31 cellular contexts compared by ENCODE assay signal in the genomic region with DNA sequence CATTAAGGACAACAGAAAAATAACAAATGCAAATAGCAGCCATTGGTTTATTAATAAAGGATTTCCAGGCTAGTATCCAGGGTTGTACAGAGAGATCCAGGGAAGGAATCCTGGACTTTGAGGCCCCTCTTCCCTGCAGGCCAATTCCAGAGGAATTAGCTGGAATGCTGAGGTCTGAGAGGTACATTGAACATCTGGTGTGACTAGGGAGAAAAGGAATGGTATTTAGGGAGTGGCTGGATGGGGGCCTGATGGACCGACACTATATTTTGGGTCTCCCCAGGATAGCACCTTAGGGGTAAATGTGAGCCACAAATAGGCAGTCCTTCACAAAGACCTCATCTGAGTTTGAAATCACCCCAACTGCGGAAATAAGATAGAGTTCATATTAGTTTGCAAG.
"Had no signal": no experiment of that assay in that cellular context is flagged by ENCODE, and none has a peak within 500 bp of the region (broad histone marks: within the 10 kb centered on the region; RNA-seq: fewer than 3 reads in every experiment).

No MANE protein-coding gene starts in this region.

- H3K27ac ChIP-seq: adrenal gland, body of pancreas, cardiac muscle cell, colonic mucosa, esophagus squamous epithelium, WERI-Rb-1 had no signal

- H3K4me3 Mint-ChIP-seq: activated B cell treated with CpG ODN at 0.5 μM for 24 hours; activated CD4-positive, alpha-beta memory T cell treated with anti-CD3 and anti-CD28 coated beads for 36 hours; activated CD4-positive, alpha-beta T cell treated with anti-CD3 and anti-CD28 coated beads, Interleukin-2, amount 10 ng/mL, durations not matched to agents 24 days and 14 days; activated CD8-positive, alpha-beta memory T cell treated with anti-CD3 and anti-CD28 coated beads, Interleukin-2, amount 10 ng/mL, durations not matched to agents 7 days and 5 days; activated CD8-positive, alpha-beta T cell treated with anti-CD3 and anti-CD28 coated beads, Interleukin-2, amount 10 ng/mL, durations not matched to agents 7 days and 5 days; activated naive CD4-positive, alpha-beta T cell treated with anti-CD3 and anti-CD28 coated beads for 36 hours; activated naive CD4-positive, alpha-beta T cell treated with anti-CD3 and anti-CD28 coated beads, Interleukin-2, amount 50 U/mL, for 24 hours; activated naive CD8-positive, alpha-beta T cell treated with anti-CD3 and anti-CD28 coated beads for 36 hours; activated naive CD8-positive, alpha-beta T cell treated with anti-CD3 and anti-CD28 coated beads, Interleukin-2, amount 50 U/mL, for 24 hours; activated T-helper 1 cell treated with anti-CD3 and anti-CD28 coated beads, Interleukin-12 subunit alpha, Interleukin-12 subunit beta, Interleukin-2, Interleukin-4 antibody, amounts not matched to agents 30 ng/mL and 10 ng/mL and 1 ng/mL, durations not matched to agents 14 hours and 24 hours and 36 hours; T-helper 17 cell; T-helper 2 cell treated with Interferon-gamma antibody and Interleukin-4, amounts not matched to agents 5 μg/mL and 100 μg/mL, for 36 hours had no signal

- H3K27ac Mint-ChIP-seq: activated B cell treated with CpG ODN at 0.5 μM for 24 hours; activated CD4-positive, alpha-beta memory T cell treated with anti-CD3 and anti-CD28 coated beads for 36 hours; activated CD4-positive, alpha-beta T cell treated with anti-CD3 and anti-CD28 coated beads, Interleukin-2, amount 10 ng/mL, durations not matched to agents 24 days and 14 days; activated CD8-positive, alpha-beta memory T cell treated with anti-CD3 and anti-CD28 coated beads, Interleukin-2, amount 10 ng/mL, durations not matched to agents 7 days and 5 days; activated CD8-positive, alpha-beta T cell treated with anti-CD3 and anti-CD28 coated beads, Interleukin-2, amount 10 ng/mL, durations not matched to agents 7 days and 5 days; activated naive CD4-positive, alpha-beta T cell treated with anti-CD3 and anti-CD28 coated beads for 36 hours; activated naive CD4-positive, alpha-beta T cell treated with anti-CD3 and anti-CD28 coated beads, Interleukin-2, amount 50 U/mL, for 24 hours; activated naive CD8-positive, alpha-beta T cell treated with anti-CD3 and anti-CD28 coated beads for 36 hours; activated naive CD8-positive, alpha-beta T cell treated with anti-CD3 and anti-CD28 coated beads, Interleukin-2, amount 50 U/mL, for 24 hours; activated T-helper 1 cell treated with anti-CD3 and anti-CD28 coated beads, Interleukin-12 subunit alpha, Interleukin-12 subunit beta, Interleukin-2, Interleukin-4 antibody, amounts not matched to agents 30 ng/mL and 10 ng/mL and 1 ng/mL, durations not matched to agents 14 hours and 24 hours and 36 hours; activated T-helper 2 cell treated with anti-CD3 and anti-CD28 coated beads, Interferon-gamma antibody, Interleukin-2, Interleukin-4, amounts not matched to agents 10 μg/mL and 5 μg/mL and 100 μg/mL, durations not matched to agents 14 hours and 24 hours and 36 hours; T-helper 17 cell; T-helper 2 cell treated with Interferon-gamma antibody and Interleukin-4, amounts not matched to agents 5 μg/mL and 100 μg/mL, for 36 hours had no signal

- H3K4me1 ChIP-seq: adrenal gland, colonic mucosa had no signal

- H3K27me3 Mint-ChIP-seq: activated CD8-positive, alpha-beta memory T cell treated with anti-CD3 and anti-CD28 coated beads, Interleukin-2, amount 10 ng/mL, durations not matched to agents 7 days and 5 days had no signal

- ATAC-seq: activated CD4-positive, CD25-positive, alpha-beta regulatory T cell treated with anti-CD3 and anti-CD28 coated beads, Interleukin-2, amount 50 U/mL, for 24 hours; activated CD8-positive, alpha-beta memory T cell treated with anti-CD3 and anti-CD28 coated beads, Interleukin-2, amount 10 ng/mL, durations not matched to agents 7 days and 5 days; activated CD8-positive, alpha-beta T cell treated with anti-CD3 and anti-CD28 coated beads, Interleukin-2, amount 10 ng/mL, durations not matched to agents 7 days and 5 days; activated naive CD8-positive, alpha-beta T cell treated with anti-CD3 and anti-CD28 coated beads, Interleukin-2, amount 50 U/mL, for 24 hours; body of pancreas; T-helper 17 cell had no signal

- H3K36me3 Mint-ChIP-seq: activated CD4-positive, alpha-beta memory T cell treated with anti-CD3 and anti-CD28 coated beads for 36 hours; activated CD8-positive, alpha-beta memory T cell treated with anti-CD3 and anti-CD28 coated beads, Interleukin-2, amount 10 ng/mL, durations not matched to agents 7 days and 5 days; activated naive CD4-positive, alpha-beta T cell treated with anti-CD3 and anti-CD28 coated beads, Interleukin-2, amount 50 U/mL, for 24 hours; activated naive CD8-positive, alpha-beta T cell treated with anti-CD3 and anti-CD28 coated beads for 36 hours had no signal

- H3K4me3 ChIP-seq: adrenal gland, body of pancreas, cardiac muscle cell, colonic mucosa, esophagus squamous epithelium had no signal

- H3K9me3 Mint-ChIP-seq: activated CD4-positive, alpha-beta T cell treated with anti-CD3 and anti-CD28 coated beads, Interleukin-2, amount 10 ng/mL, durations not matched to agents 24 days and 14 days; activated T-helper 1 cell treated with anti-CD3 and anti-CD28 coated beads, Interleukin-12 subunit alpha, Interleukin-12 subunit beta, Interleukin-2, Interleukin-4 antibody, amounts not matched to agents 30 ng/mL and 10 ng/mL and 1 ng/mL, durations not matched to agents 14 hours and 24 hours and 36 hours; activated T-helper 2 cell treated with anti-CD3 and anti-CD28 coated beads, Interferon-gamma antibody, Interleukin-2, Interleukin-4, amounts not matched to agents 10 μg/mL and 5 μg/mL and 100 μg/mL, durations not matched to agents 14 hours and 24 hours and 36 hours; T-helper 2 cell treated with Interferon-gamma antibody and Interleukin-4, amounts not matched to agents 5 μg/mL and 100 μg/mL, for 36 hours had no signal

- DNase-seq: activated B cell treated with CpG ODN at 0.5 μM for 24 hours; activated CD4-positive, alpha-beta memory T cell treated with anti-CD3 and anti-CD28 coated beads for 36 hours; activated CD4-positive, alpha-beta T cell treated with anti-CD3 and anti-CD28 coated beads, Interleukin-2, amount 10 ng/mL, durations not matched to agents 24 days and 14 days; activated CD8-positive, alpha-beta memory T cell treated with anti-CD3 and anti-CD28 coated beads, Interleukin-2, amount 10 ng/mL, durations not matched to agents 7 days and 5 days; activated CD8-positive, alpha-beta memory T cell treated with anti-CD3 and anti-CD28 coated beads, Interleukin-2, amount 50 U/mL, for 4 hours; activated CD8-positive, alpha-beta T cell treated with anti-CD3 and anti-CD28 coated beads, Interleukin-2, amount 10 ng/mL, durations not matched to agents 7 days and 5 days; activated effector memory CD4-positive, alpha-beta T cell treated with anti-CD3 and anti-CD28 coated beads, Interleukin-2, amount 50 U/mL, for 16 hours; activated naive CD4-positive, alpha-beta T cell treated with anti-CD3 and anti-CD28 coated beads for 36 hours; activated naive CD8-positive, alpha-beta T cell treated with anti-CD3 and anti-CD28 coated beads for 36 hours; activated naive CD8-positive, alpha-beta T cell treated with anti-CD3 and anti-CD28 coated beads, Interleukin-2, amount 50 U/mL, for 24 hours; activated T-cell treated with anti-CD3 and anti-CD28 coated beads, Interleukin-2, amount 50 U/mL, for 1 hour; activated T-cell treated with anti-CD3 and anti-CD28 coated beads, Interleukin-2, amount 50 U/mL, for 48 hours; adrenal gland; amygdala; aorta; body of pancreas; central memory CD4-positive, alpha-beta T cell; cerebellar nuclear complex; colonic mucosa; effector CD8-positive, alpha-beta T cell; esophagus squamous epithelium; T-helper 1 cell; T-helper 17 cell; T1000; WERI-Rb-1 had no signal

- H3K4me1 Mint-ChIP-seq: activated B cell treated with CpG ODN at 0.5 μM for 24 hours; activated CD4-positive, alpha-beta T cell treated with anti-CD3 and anti-CD28 coated beads, Interleukin-2, amount 10 ng/mL, durations not matched to agents 24 days and 14 days; activated CD8-positive, alpha-beta memory T cell treated with anti-CD3 and anti-CD28 coated beads, Interleukin-2, amount 10 ng/mL, durations not matched to agents 7 days and 5 days; activated naive CD4-positive, alpha-beta T cell treated with anti-CD3 and anti-CD28 coated beads, Interleukin-2, amount 50 U/mL, for 24 hours; activated naive CD8-positive, alpha-beta T cell treated with anti-CD3 and anti-CD28 coated beads for 36 hours; activated naive CD8-positive, alpha-beta T cell treated with anti-CD3 and anti-CD28 coated beads, Interleukin-2, amount 50 U/mL, for 24 hours; T-helper 17 cell had no signal

- H3K9me3 ChIP-seq: adrenal gland, body of pancreas, colonic mucosa, esophagus squamous epithelium had no signal

- H3K27me3 ChIP-seq: adrenal gland, body of pancreas, cardiac muscle cell, colonic mucosa, esophagus squamous epithelium had no signal

- H3K36me3 ChIP-seq: adrenal gland, cardiac muscle cell, colonic mucosa, esophagus squamous epithelium, WERI-Rb-1 had no signal
